9 cellular contexts compared by ENCODE assay signal in genomic region chr16:89656435-89657121, GRCh38. TPM values are rescaled to one million over a fixed set of nuclear protein-coding genes. Genes with fewer than 3 reads are reported as not detected.
DNase-seq lines count a peak whose midpoint lies in the region; ATAC-seq and TF ChIP-seq lines count a peak whose summit lies in the region.
"Had no signal": no experiment of that assay in that cellular context is flagged by ENCODE, and none has a peak within 500 bp of the region (broad histone marks: within the 10 kb centered on the region; RNA-seq: fewer than 3 reads in every experiment).

No MANE protein-coding gene starts in this region.

- peaks cover 85% of the 10 kb centered on the region for H3K79me2 ChIP-seq in GM23248 (ENCODE audit: insufficient read depth)

- in situ Hi-C loops in GM23248 (cut with MboI): no loop called here

- CTCF ChIA-PET in activated CD4-positive, alpha-beta memory T cell treated with anti-CD3 and anti-CD28 coated beads, Interleukin-2, amount 10 ng/mL, durations not matched to agents 7 days and 5 days (lab: Charles Lee): no interaction called here

- H3K27me3 Mint-ChIP-seq in activated CD4-positive, alpha-beta memory T cell treated with anti-CD3 and anti-CD28 coated beads, Interleukin-2, amount 10 ng/mL, durations not matched to agents 7 days and 5 days: no peaks in the 10 kb centered on the region

- H3K9me3 Mint-ChIP-seq in activated CD4-positive, alpha-beta memory T cell treated with anti-CD3 and anti-CD28 coated beads, Interleukin-2, amount 10 ng/mL, durations not matched to agents 7 days and 5 days: no peaks in the 10 kb centered on the region

- H3K36me3 ChIP-seq in GM23248 (ENCODE audit: low read depth) (no peaks in the 10 kb centered on the region), left ventricle myocardium inferior (peaks cover 26% of the 10 kb centered on the region), skeletal muscle satellite cell (ENCODE audit: insufficient read depth, low read length) (peaks cover 29% of the 10 kb centered on the region)

- peak overlapping the region; percentile 95 for H3K4me3 ChIP-seq in GM23248
- peak overlapping the region; percentile 86 for H3K4me3 ChIP-seq in left ventricle myocardium inferior
- H3K4me3 ChIP-seq in skeletal muscle satellite cell (ENCODE audit: low read length): peak overlapping the region; percentile 97

- no peak for DNase-seq in GM23248
- no peak for DNase-seq in activated CD4-positive, alpha-beta memory T cell treated with anti-CD3 and anti-CD28 coated beads, Interleukin-2, amount 10 ng/mL, durations not matched to agents 7 days and 5 days
- no peak for DNase-seq in left ventricle myocardium inferior
- no peak for DNase-seq in left lobe of liver (ENCODE audit: low spot score)
- no peak for DNase-seq in NCI-H1436 treated with DMSO at 0.1 percent for 48 hours (lab: John Stamatoyannopoulos, UW)
- DNase-seq in anterior cingulate cortex (lab: John Stamatoyannopoulos, UW): no peak
- DNase-seq in NCI-H82 treated with DMSO at 0.1 percent for 48 hours (lab: John Stamatoyannopoulos, UW; ENCODE audit: unreplicated experiment): no peak

- intact Hi-C loops in left ventricle myocardium inferior (cut with micrococcal nuclease): no loop called here

- H3K4me2 ChIP-seq in GM23248 (ENCODE audit: unreplicated experiment) (peak overlapping the region; percentile 67), skeletal muscle satellite cell (ENCODE audit: low read length) (peak overlapping the region; percentile 91)

- H3K27ac Mint-ChIP-seq in activated CD4-positive, alpha-beta memory T cell treated with anti-CD3 and anti-CD28 coated beads, Interleukin-2, amount 10 ng/mL, durations not matched to agents 7 days and 5 days: peak overlapping the region; percentile 72

- TF ChIP-seq CTCF in left ventricle myocardium inferior (IDR thresholded peaks at IDR 0.05; ENCODE audit: borderline replicate concordance): no peak

- H3K27ac ChIP-seq in GM23248 (no peak overlapping the region), left ventricle myocardium inferior (replicated peaks) (peak overlapping the region; percentile 87)

- POLR2A ChIA-PET in activated CD4-positive, alpha-beta memory T cell treated with anti-CD3 and anti-CD28 coated beads, Interleukin-2, amount 10 ng/mL, durations not matched to agents 7 days and 5 days (lab: Charles Lee): interaction anchor here (0.7 to 1.7 kb wide), 5 partner anchors 41 to 394 kb away, joined by 3 to 5 read pairs (median 4); no protein-coding TSS in a partner anchor

- H3F3A ChIP-seq in GM23248 (ENCODE audit: insufficient read depth): no peaks in the 10 kb centered on the region

- H2AFZ ChIP-seq in GM23248: no peak overlapping the region

- H3K27me3 ChIP-seq in GM23248 (replicated peaks; ENCODE audit: insufficient read depth) (no peaks in the 10 kb centered on the region), left ventricle myocardium inferior (ENCODE audit: low read depth) (no peaks in the 10 kb centered on the region), skeletal muscle satellite cell (ENCODE audit: control insufficient read depth, insufficient read depth, low read length) (no peaks in the 10 kb centered on the region)

- peaks cover 28% of the 10 kb centered on the region for H3K36me3 Mint-ChIP-seq in activated CD4-positive, alpha-beta memory T cell treated with anti-CD3 and anti-CD28 coated beads, Interleukin-2, amount 10 ng/mL, durations not matched to agents 7 days and 5 days (ENCODE audit: low read depth)

- no peaks in the 10 kb centered on the region for H4K20me1 ChIP-seq in GM23248 (ENCODE audit: insufficient read depth)

- H3K4me3 Mint-ChIP-seq in activated CD4-positive, alpha-beta memory T cell treated with anti-CD3 and anti-CD28 coated beads, Interleukin-2, amount 10 ng/mL, durations not matched to agents 7 days and 5 days: peak overlapping the region; percentile 90

- H3K9me3 ChIP-seq in GM23248 (ENCODE audit: low read depth) (no peaks in the 10 kb centered on the region), left ventricle myocardium inferior (replicated peaks) (no peaks in the 10 kb centered on the region), skeletal muscle satellite cell (replicated peaks; ENCODE audit: low read length) (no peaks in the 10 kb centered on the region)

- H3K4me1 Mint-ChIP-seq in activated CD4-positive, alpha-beta memory T cell treated with anti-CD3 and anti-CD28 coated beads, Interleukin-2, amount 10 ng/mL, durations not matched to agents 7 days and 5 days: peaks cover 49% of the 10 kb centered on the region

- H3K9me2 ChIP-seq in GM23248 (ENCODE audit: insufficient read depth): no peaks in the 10 kb centered on the region

- H3K9ac ChIP-seq in GM23248 (peak overlapping the region; percentile 89), skeletal muscle satellite cell (ENCODE audit: low read depth, low read length) (peak overlapping the region; percentile 95)

- H3K4me1 ChIP-seq in GM23248 (ENCODE audit: insufficient read depth) (peaks cover 7% of the 10 kb centered on the region), left ventricle myocardium inferior (peaks cover 41% of the 10 kb centered on the region), skeletal muscle satellite cell (ENCODE audit: control insufficient read depth, insufficient read depth, low read length) (peaks cover 13% of the 10 kb centered on the region)

- 40 to 61% methylated on average over 16 to 32 of the region's 32 CpGs for WGBS in GM23248 (ENCODE audit: low coverage in 1 of 2, low lambda C conversion rate in 2 of 2, missing lambda C conversion rate in 2 of 2), 2 experiments

- no peak for ATAC-seq in left lobe of liver

RNA-seq across cellular contexts. Expression of gene CHMP1A, which starts 0.9 kb away (rescaled TPM):
- total RNA-seq in GM23248 (2014; rRNA removed; shearing (Covaris generic)): 85.7 and 111 TPM in 2 replicates
- 97.2 and 102 TPM in 2 replicates for polyA plus RNA-seq in GM23248 (2016; fragmentation: Nextera tagmentation; extraction: Ambion mirVana)
- total RNA-seq in activated CD4-positive, alpha-beta memory T cell treated with anti-CD3 and anti-CD28 coated beads, Interleukin-2, amount 10 ng/mL, durations not matched to agents 7 days and 5 days: 100 to 1,000 TPM in 1 of 2 experiments, 10 to 100 TPM in 1; 93.8 to 102 TPM
- total RNA-seq in left ventricle myocardium inferior (37.3 TPM), left lobe of liver (34.7 TPM)
- total RNA-seq in skeletal muscle satellite cell (2012; rRNA removed): 107 and 111 TPM in 2 replicates

RNA-seq across cellular contexts. Expression of gene SPATA33, which starts 1.1 kb away (rescaled TPM):
- total RNA-seq in GM23248 (2014; rRNA removed; shearing (Covaris generic)): 1.8 and 2.7 TPM in 2 replicates
- 7.5 and 8.6 TPM in 2 replicates for polyA plus RNA-seq in GM23248 (2016; fragmentation: Nextera tagmentation; extraction: Ambion mirVana)
- 1 to 10 TPM; 8.1 to 9.2 TPM for total RNA-seq in activated CD4-positive, alpha-beta memory T cell treated with anti-CD3 and anti-CD28 coated beads, Interleukin-2, amount 10 ng/mL, durations not matched to agents 7 days and 5 days
- 3.6 TPM for total RNA-seq in left ventricle myocardium inferior
- 1.3 and 2.8 TPM in 2 replicates for total RNA-seq in skeletal muscle satellite cell (2012; rRNA removed)
- 5.2 TPM for total RNA-seq in left lobe of liver

RNA-seq across cellular contexts. Expression of gene CDK10, which starts 29.9 kb away (rescaled TPM):
- 43.8 and 49.6 TPM in 2 replicates for total RNA-seq in GM23248 (2014; rRNA removed; shearing (Covaris generic))
- polyA plus RNA-seq in GM23248 (2016; fragmentation: Nextera tagmentation; extraction: Ambion mirVana): 51.9 and 52.8 TPM in 2 replicates
- total RNA-seq in activated CD4-positive, alpha-beta memory T cell treated with anti-CD3 and anti-CD28 coated beads, Interleukin-2, amount 10 ng/mL, durations not matched to agents 7 days and 5 days: 10 to 100 TPM; 73.2 to 74.0 TPM
- total RNA-seq in left ventricle myocardium inferior (26.7 TPM), left lobe of liver (69.1 TPM)
- total RNA-seq in skeletal muscle satellite cell (2012; rRNA removed): 25.8 and 27.4 TPM in 2 replicates

RNA-seq across cellular contexts. Expression of gene DPEP1, which starts 43.1 kb away (rescaled TPM):
- not detected in 2 replicates for total RNA-seq in GM23248 (2014; rRNA removed; shearing (Covaris generic))
- polyA plus RNA-seq in GM23248 (2016; fragmentation: Nextera tagmentation; extraction: Ambion mirVana): not detected in 2 replicates
- total RNA-seq in activated CD4-positive, alpha-beta memory T cell treated with anti-CD3 and anti-CD28 coated beads, Interleukin-2, amount 10 ng/mL, durations not matched to agents 7 days and 5 days: not detected
- not detected for total RNA-seq in left ventricle myocardium inferior
- total RNA-seq in skeletal muscle satellite cell (2012; rRNA removed): not detected in 2 replicates
- total RNA-seq in left lobe of liver: 0.13 TPM
- total RNA-seq: T-helper 2 cell treated with Interferon-gamma antibody and Interleukin-4, amounts not matched to agents 100 ng/mL and 5 ng/mL, for 36 hours had no signal

RNA-seq across cellular contexts. Expression of gene SPATA2L, which starts 44.9 kb away (rescaled TPM):
- total RNA-seq in GM23248 (2014; rRNA removed; shearing (Covaris generic)): 19.2 and 27.5 TPM in 2 replicates
- 10.3 and 12.7 TPM in 2 replicates for polyA plus RNA-seq in GM23248 (2016; fragmentation: Nextera tagmentation; extraction: Ambion mirVana)
- 10 to 100 TPM in 1 of 2 experiments, 1 to 10 TPM in 1; 9.4 to 10.0 TPM for total RNA-seq in activated CD4-positive, alpha-beta memory T cell treated with anti-CD3 and anti-CD28 coated beads, Interleukin-2, amount 10 ng/mL, durations not matched to agents 7 days and 5 days
- 2.1 TPM for total RNA-seq in left ventricle myocardium inferior
- 14.2 and 18.8 TPM in 2 replicates for total RNA-seq in skeletal muscle satellite cell (2012; rRNA removed)
- 13.8 TPM for total RNA-seq in left lobe of liver
